In genomic region chr12:6957741-6958608, GRCh38 we compare ENCODE assay signal across 1 cellular context.
TF ChIP-seq lines count a peak whose summit lies in the region.

No MANE protein-coding gene starts in this region.

TF ChIP-seq in H1, 55 proteins besides CTCF, POLR2A, EP300 and RAD21:
- TF ChIP-seq SAP30 (IDR thresholded peaks at IDR 0.05; ENCODE audit: insufficient read depth, insufficient replicate concordance, low read length) (no peak), NANOG (IDR thresholded peaks at IDR 0.05; ENCODE audit: insufficient read depth, low read depth, low read length, poor library complexity, severe bottlenecking) (no peak), RNF2 (IDR thresholded peaks at IDR 0.05; ENCODE audit: borderline replicate concordance, low read depth, low read length, missing control alignments, poor library complexity, severe bottlenecking) (no peak), CBX8 (IDR thresholded peaks at IDR 0.05; ENCODE audit: borderline replicate concordance, low read depth, low read length) (no peak), RBBP5 (IDR thresholded peaks at IDR 0.05; ENCODE audit: borderline replicate concordance, low read depth, low read length) (no peak), USF2 (IDR thresholded peaks at IDR 0.05; ENCODE audit: low read length) (no peak), ASH2L (IDR thresholded peaks at IDR 0.05; ENCODE audit: low read length) (no peak)
